Comparison of ENCODE assay signal across 8 cellular contexts in the genomic region with DNA sequence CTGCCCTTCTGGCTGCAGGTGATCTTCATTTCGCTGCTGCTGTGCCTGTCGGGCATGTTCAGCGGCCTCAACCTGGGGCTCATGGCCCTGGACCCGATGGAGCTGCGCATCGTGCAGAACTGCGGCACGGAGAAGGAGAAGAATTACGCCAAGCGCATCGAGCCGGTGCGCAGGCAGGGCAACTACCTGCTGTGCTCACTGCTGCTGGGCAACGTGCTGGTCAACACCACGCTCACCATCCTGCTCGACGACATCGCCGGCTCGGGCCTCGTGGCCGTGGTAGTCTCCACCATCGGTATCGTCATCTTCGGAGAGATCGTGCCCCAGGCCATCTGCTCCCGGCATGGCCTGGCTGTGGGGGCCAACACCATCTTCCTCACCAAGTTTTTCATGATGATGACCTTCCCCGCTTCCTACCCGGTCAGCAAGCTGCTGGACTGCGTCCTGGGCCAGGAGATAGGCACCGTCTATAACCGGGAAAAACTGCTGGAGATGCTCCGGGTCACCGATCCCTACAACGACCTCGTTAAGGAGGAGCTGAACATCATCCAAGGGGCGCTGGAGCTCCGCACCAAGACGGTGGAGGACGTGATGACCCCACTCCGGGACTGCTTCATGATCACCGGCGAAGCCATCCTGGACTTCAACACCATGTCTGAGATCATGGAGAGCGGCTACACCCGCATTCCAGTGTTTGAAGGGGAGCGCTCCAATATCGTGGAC. TPM values are rescaled to one million over a fixed set of nuclear protein-coding genes. Genes with fewer than 3 reads are reported as not detected.
DNase-seq lines count a peak whose midpoint lies in the region; ATAC-seq, FAIRE-seq and TF ChIP-seq lines count a peak whose summit lies in the region.

No MANE protein-coding gene starts in this region.

- H3K9me3 ChIP-seq in A549 (no peaks in the 10 kb centered on the region), heart left ventricle (no peaks in the 10 kb centered on the region)

- H3K4me3 ChIP-seq in A549 (peak overlapping the region; percentile 87), H7 (ENCODE audit: insufficient read depth, low read depth, low read length) (peak overlapping the region; percentile 86), heart left ventricle (peak overlapping the region; percentile 51 to 95 (median 86)), rectal smooth muscle tissue (ENCODE audit: low read length) (peak overlapping the region; percentile 93)

- DNase-seq in A549 (ENCODE audit: low read depth in 1 of 2, low spot score in 1 of 2) (no peak), H7 (peak; percentile 55), activated gamma-delta T cell (lab: John Stamatoyannopoulos, UW) (peak; percentile 6), heart left ventricle (peak in 2 of 5 donors; percentile 39 to 65), NCI-H1436 (lab: John Stamatoyannopoulos, UW) (no peak)

- TF ChIP-seq POLR2A in A549 (IDR thresholded peaks at IDR 0.05; ENCODE audit: low read length) (no peak), heart left ventricle (IDR thresholded peaks at IDR 0.05) (no peak)

- H3K27me3 ChIP-seq in H7 (ENCODE audit: control insufficient read depth, insufficient read depth, low read length) (peaks cover 20% of the 10 kb centered on the region), heart left ventricle (no peaks in the 10 kb centered on the region), rectal smooth muscle tissue (ENCODE audit: control insufficient read depth, insufficient read depth, low read length) (no peaks in the 10 kb centered on the region)

- CTCF ChIA-PET in A549 (lab: Yijun Ruan, JAX) = interaction anchor here (1.5 to 10.5 kb wide), 6 partner anchors 34 to 414 kb away, joined by 3 to 199 read pairs (median 14); no protein-coding TSS in a partner anchor

- intact Hi-C loops in heart left ventricle (cut with DNase I) = loop anchor here in 8 of 10 donors (2.0 to 10.0 kb wide), 7 partner anchors 133 to 415 kb away; a partner anchor contains a TSS

- POLR2A ChIA-PET in A549 (lab: Yijun Ruan, JAX) = no interaction called here

- WGBS in A549 (ENCODE audit: missing lambda C conversion rate) = 91% methylated on average over 47 of the region's 47 CpGs
- 19 to 25% (median 20%) methylated on average over 15 to 47 of the region's 47 CpGs for WGBS in heart left ventricle, 4 donors

- H3K9ac ChIP-seq in rectal smooth muscle tissue (ENCODE audit: low read length) = no peak overlapping the region

- ATAC-seq in A549 (no peak), heart left ventricle (no peak), HG02798 (IDR thresholded peaks at IDR 0.05; ENCODE audit: poor library complexity, unreplicated experiment) (no peak), GM18520 (IDR thresholded peaks at IDR 0.05; ENCODE audit: unreplicated experiment) (no peak)

- TF ChIP-seq EP300 in A549 (IDR thresholded peaks at IDR 0.05) = no peak

- H3K36me3 ChIP-seq in H7 (replicated peaks; ENCODE audit: control insufficient read depth, insufficient read depth, low read length) (no peaks in the 10 kb centered on the region), heart left ventricle (no peaks in the 10 kb centered on the region), rectal smooth muscle tissue (ENCODE audit: control insufficient read depth, insufficient read depth, low read length) (no peaks in the 10 kb centered on the region)

- peak overlapping the region; percentile 85 to 93; a peak in 5 of 6 replicates for H3K27ac ChIP-seq in A549
- peak overlapping the region in 3 of 12 donors; percentile 82 to 87 (median 84) for H3K27ac ChIP-seq in heart left ventricle
- no peak overlapping the region for H3K27ac ChIP-seq in rectal smooth muscle tissue (ENCODE audit: low read depth, low read length)

- H3K4me1 ChIP-seq in A549 (peaks cover 28% of the 10 kb centered on the region), heart left ventricle (peaks cover 0 to 50% (median 33%) of the 10 kb centered on the region in 12 donors), rectal smooth muscle tissue (ENCODE audit: control insufficient read depth, insufficient read depth, low read length) (peaks cover 4% of the 10 kb centered on the region)

- H3K4me2 ChIP-seq in A549 = peak overlapping the region; percentile 88

- FAIRE-seq in A549 (lab: Jason Lieb, UNC) = no peak

- no peak for TF ChIP-seq RAD21 in A549 (conservative IDR thresholded peaks at IDR 0.05 in 1 of 2, IDR thresholded peaks at IDR 0.05 in 1 of 2)

- TF ChIP-seq CTCF in A549 (IDR thresholded peaks at IDR 0.05) (no peak), heart left ventricle (IDR thresholded peaks at IDR 0.05) (no peak)

TF ChIP-seq in A549, 52 proteins besides CTCF, POLR2A, EP300 and RAD21:
- TF ChIP-seq, protein P1, sequence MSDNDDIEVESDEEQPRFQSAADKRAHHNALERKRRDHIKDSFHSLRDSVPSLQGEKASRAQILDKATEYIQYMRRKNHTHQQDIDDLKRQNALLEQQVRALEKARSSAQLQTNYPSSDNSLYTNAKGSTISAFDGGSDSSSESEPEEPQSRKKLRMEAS (IDR thresholded peaks at IDR 0.05) = no peak
- TF ChIP-seq NR3C1 (IDR thresholded peaks at IDR 0.05) (no peak), PHF8 (IDR thresholded peaks at IDR 0.05; ENCODE audit: borderline replicate concordance, low read depth) (no peak)

RNA-seq across cellular contexts. Expression of a gene that starts 1.3 kb away (rescaled TPM):
- polyA plus RNA-seq in A549 (2011; rRNA removed) (6.4 TPM in 2 replicates), A549 (2017; fragmentation: RNase III; extraction: RNeasy Plus Mini Kit Qiagen cat#74134 plus additional on column Dnase treatment) (3.9 to 6.9 TPM (median 6.2 TPM) in 3 replicates), heart left ventricle (1 to 10 TPM; 1.3 to 2.8 TPM)
- 5.2 and 7.0 TPM in 2 replicates for polyA plus RNA-seq in A549 (2012; cell fraction: cytosol; rRNA removed)
- 6.9 and 10.6 TPM in 2 replicates for polyA plus RNA-seq in A549 (2012; cell fraction: nucleus; rRNA removed)
- polyA minus RNA-seq in A549 (2011; rRNA and poly(A)+ RNA removed) = 6.4 and 7.4 TPM in 2 replicates
- 4.5 and 8.4 TPM in 2 replicates for total RNA-seq in H7 (2014; rRNA removed; shearing (Covaris generic))
- total RNA-seq in heart left ventricle = 1 to 10 TPM; 2.9 to 6.3 (median 4.1) TPM

RNA-seq across cellular contexts. Expression of a gene that starts 50.1 kb away (rescaled TPM):
- polyA plus RNA-seq in A549 (2011; rRNA removed) (8.6 and 10.8 TPM in 2 replicates), A549 (2017; fragmentation: RNase III; extraction: RNeasy Plus Mini Kit Qiagen cat#74134 plus additional on column Dnase treatment) (9.7 to 10.7 TPM (median 10.7 TPM) in 3 replicates), heart left ventricle (10 to 100 TPM in 1 of 2 donors, 1 to 10 TPM in 1; 5.2 to 42.2 TPM)
- 4.6 and 5.1 TPM in 2 replicates for polyA plus RNA-seq in A549 (2012; cell fraction: cytosol; rRNA removed)
- 2.4 and 4.8 TPM in 2 replicates for polyA plus RNA-seq in A549 (2012; cell fraction: nucleus; rRNA removed)
- polyA minus RNA-seq in A549 (2011; rRNA and poly(A)+ RNA removed) = 1.6 and 2.0 TPM in 2 replicates
- total RNA-seq in H7 (2014; rRNA removed; shearing (Covaris generic)) = 10.7 and 14.5 TPM in 2 replicates
- 10 to 100 TPM in 7 of 9 donors, 1 to 10 TPM in 2; 8.6 to 29.0 (median 15.8) TPM for total RNA-seq in heart left ventricle

Comparison
In these comparisons a context has a peak if more than half of its experiments do, and no peak if none do; other contexts are left out.
1. DNase-seq: peak in H7 (single experiment) and activated gamma-delta T cell (single experiment); none in A549 (0 of 2) and NCI-H1436 (single experiment).
2. Peak in every context shown above with its lines, with median percentiles within 50 percentile points of each other: H3K4me3 ChIP-seq.